Comparison of ENCODE assay signal across 15 cellular contexts in the genomic region with DNA sequence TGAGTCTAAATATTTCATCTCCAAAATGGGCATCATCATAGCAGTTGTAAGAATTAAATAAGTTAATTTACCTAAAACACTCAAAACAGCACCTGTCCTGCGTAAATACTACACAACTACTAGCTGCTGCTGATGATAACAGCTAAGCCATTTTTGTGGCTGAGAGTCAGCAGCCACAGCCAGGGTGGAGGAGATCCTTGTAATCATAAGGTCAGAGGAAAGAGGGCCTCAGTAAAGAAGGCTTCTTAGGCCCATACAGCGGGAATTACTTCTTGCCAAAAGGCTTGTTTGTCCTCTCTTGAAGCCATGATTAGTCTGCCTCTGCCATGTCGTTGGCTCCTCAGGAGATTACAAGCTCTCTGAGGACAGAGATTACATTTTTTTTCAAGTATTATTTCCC.
"Had no signal": no experiment of that assay in that cellular context is flagged by ENCODE, and none has a peak within 500 bp of the region (broad histone marks: within the 10 kb centered on the region; RNA-seq: fewer than 3 reads in every experiment).

No MANE protein-coding gene starts in this region.

- H3K4me3 ChIP-seq: thyroid gland had no signal

- FAIRE-seq: bronchial epithelial cell, urothelium cell line had no signal

- H3K27ac ChIP-seq: thyroid gland had no signal

- ATAC-seq: left ventricle myocardium superior; natural killer cell treated with Interleukin-12 subunit alpha and Interleukin-12 subunit beta and Interleukin-15 and Interleukin-18, amount 100 ng/mL, for 72 hours; stimulated activated naive B cell treated with anti-CD40 and anti-IgM and Interleukin-4, amounts not matched to agents 10 μg/mL and 1 μg/mL and 100 μg/mL, for 72 hours had no signal

- DNase-seq: activated CD4-positive, alpha-beta T cell treated with anti-CD3 and anti-CD28 coated beads, Interleukin-2, amount 10 ng/mL, durations not matched to agents 7 days and 5 days; activated CD8-positive, alpha-beta memory T cell treated with anti-CD3 and anti-CD28 coated beads for 24 hours; activated naive CD8-positive, alpha-beta T cell treated with anti-CD3 and anti-CD28 coated beads for 36 hours; anterior cingulate cortex; dermis blood vessel endothelial cell; erythroblast; hippocampal formation; left ventricle myocardium superior; mesendoderm; stimulated activated naive B cell treated with anti-CD40 and anti-IgM and Interleukin-4, amounts not matched to agents 10 μg/mL and 1 μg/mL and 100 μg/mL, for 72 hours; SW 1271; thyroid gland had no signal

- H3K27me3 ChIP-seq: thyroid gland had no signal

- H3K4me1 ChIP-seq: thyroid gland had no signal

- H3K36me3 ChIP-seq: thyroid gland had no signal

- H3K9me3 ChIP-seq: thyroid gland had no signal
